Comparison of ENCODE assay signal across 9 cellular contexts in genomic region chr19:19388568-19389555, GRCh38. TPM values are rescaled to one million over a fixed set of nuclear protein-coding genes. Genes with fewer than 3 reads are reported as not detected.
DNase-seq lines count a peak whose midpoint lies in the region; ATAC-seq and TF ChIP-seq lines count a peak whose summit lies in the region.
"Had no signal": no experiment of that assay in that cellular context is flagged by ENCODE, and none has a peak within 500 bp of the region (broad histone marks: within the 10 kb centered on the region; RNA-seq: fewer than 3 reads in every experiment).

No MANE protein-coding gene starts in this region.

- DNase-seq in GM23248 (no peak), epithelial cell of proximal tubule (ENCODE audit: low read depth) (no peak), gastrocnemius medialis (no peak), AG08395 (ENCODE audit: low spot score) (no peak), Ammon's horn (ENCODE audit: low spot score) (no peak), GDM1 (lab: John Stamatoyannopoulos, UW) (no peak), NCI-H82 (lab: John Stamatoyannopoulos, UW) (no peak)
- DNase-seq: stimulated activated CD4-positive, alpha-beta T cell treated with anti-CD3 and anti-CD28 coated beads, Interleukin-4, amount 100 ng/mL, for 1 hour had no signal

- no peaks in the 10 kb centered on the region for H3K9me2 ChIP-seq in GM23248 (ENCODE audit: insufficient read depth)
- H3K9me2 ChIP-seq in SU-DHL-6 (replicated peaks; ENCODE audit: insufficient read depth, low read length) = no peaks in the 10 kb centered on the region

- H3K79me2 ChIP-seq in GM23248 (ENCODE audit: insufficient read depth) = peaks cover 88% of the 10 kb centered on the region
- peaks cover 79% of the 10 kb centered on the region for H3K79me2 ChIP-seq in SU-DHL-6 (ENCODE audit: insufficient read depth, low read length)

- peak in 1 of 2 donors; percentile 9 for ATAC-seq in gastrocnemius medialis

- H3K27me3 ChIP-seq in GM23248 (replicated peaks; ENCODE audit: insufficient read depth) (no peaks in the 10 kb centered on the region), SU-DHL-6 (ENCODE audit: low read length) (no peaks in the 10 kb centered on the region), gastrocnemius medialis (no peaks in the 10 kb centered on the region)

- H3K4me2 ChIP-seq in GM23248 (ENCODE audit: unreplicated experiment) (peak overlapping the region; percentile 12), SU-DHL-6 (ENCODE audit: low read depth, low read length, poor library complexity, severe bottlenecking) (peak overlapping the region; percentile 34)

- TF ChIP-seq POLR2A in gastrocnemius medialis (IDR thresholded peaks at IDR 0.05) = no peak

- H3K27ac ChIP-seq in GM23248 (peak overlapping the region; percentile 5; the same call in 1 of the 2 replicates), SU-DHL-6 (ENCODE audit: low read depth, low read length) (no peak overlapping the region), gastrocnemius medialis (peak overlapping the region; percentile 63 to 78 (median 72))

- H4K20me1 ChIP-seq in GM23248 (ENCODE audit: insufficient read depth) (no peaks in the 10 kb centered on the region), SU-DHL-6 (ENCODE audit: low read depth, low read length) (peaks cover 4% of the 10 kb centered on the region; the same call in 1 of the 2 replicates)

- 66 to 68% methylated on average over 13 of the region's 13 CpGs for WGBS in GM23248 (ENCODE audit: low coverage in 1 of 2, low lambda C conversion rate in 2 of 2, missing lambda C conversion rate in 2 of 2), 2 experiments

- in situ Hi-C loops in GM23248 (cut with MboI) = no loop called here
- in situ Hi-C loops in gastrocnemius medialis (cut with MboI; ENCODE audit: low sequenced_read_pairs in 4 of 4) = loop anchor here in 1 of 4 donors (25.0 kb wide), 1 partner anchor 273 kb away; the partner anchor contains the start of genes ATP13A1 and ZNF101

- H3K4me3 ChIP-seq in GM23248 (no peak overlapping the region), SU-DHL-6 (ENCODE audit: insufficient read depth, low read length, poor library complexity, severe bottlenecking) (no peak overlapping the region), epithelial cell of proximal tubule (ENCODE audit: low read depth, low read length) (peak overlapping the region; percentile 14), gastrocnemius medialis (no peak overlapping the region)

- H3K4me1 ChIP-seq in GM23248 (ENCODE audit: insufficient read depth) (peaks cover 25% of the 10 kb centered on the region), gastrocnemius medialis (peaks cover 51 to 55% of the 10 kb centered on the region in 2 donors)

- no peak for TF ChIP-seq CTCF in SU-DHL-6 (IDR thresholded peaks at IDR 0.05; ENCODE audit: insufficient read depth, low read length, poor library complexity, severe bottlenecking)
- no peak for TF ChIP-seq CTCF in epithelial cell of proximal tubule (conservative IDR thresholded peaks at IDR 0.05; ENCODE audit: low read depth, low read length)
- no peak for TF ChIP-seq CTCF in gastrocnemius medialis (IDR thresholded peaks at IDR 0.05 in 4 of 5, conservative IDR thresholded peaks at IDR 0.05 in 1 of 5)

- no peaks in the 10 kb centered on the region for H3F3A ChIP-seq in GM23248 (ENCODE audit: insufficient read depth)
- 0 out of 2 replicates have a peak, but pooled peaks cover 6% of the 10 kb centered on the region for H3F3A ChIP-seq in SU-DHL-6 (ENCODE audit: insufficient read depth)

- no peaks in the 10 kb centered on the region for H3K36me3 ChIP-seq in GM23248 (ENCODE audit: low read depth)
- H3K36me3 ChIP-seq in SU-DHL-6 (ENCODE audit: low read length) = no peaks in the 10 kb centered on the region
- no peaks in the 10 kb centered on the region for H3K36me3 ChIP-seq in gastrocnemius medialis

- H3K9me3 ChIP-seq in GM23248 (ENCODE audit: low read depth) (no peaks in the 10 kb centered on the region), SU-DHL-6 (ENCODE audit: insufficient read depth, low read length) (no peaks in the 10 kb centered on the region), gastrocnemius medialis (no peaks in the 10 kb centered on the region)

- peak overlapping the region; percentile 29; the same call in 1 of the 2 replicates for H2AFZ ChIP-seq in GM23248
- H2AFZ ChIP-seq in SU-DHL-6 (ENCODE audit: low read depth, low read length, severe bottlenecking) = no peak overlapping the region

- intact Hi-C loops in gastrocnemius medialis (cut with DNase I; ENCODE audit: low total_unique reads) = loop anchor here (5.0 kb wide), 1 partner anchor 103 kb away; no protein-coding TSS in a partner anchor

- H3K9ac ChIP-seq in GM23248 (peak overlapping the region; percentile 23; the same call in 1 of the 2 replicates), SU-DHL-6 (ENCODE audit: low read length) (no peak overlapping the region)

RNA-seq across cellular contexts. Expression of gene GATAD2A, which starts 16.6 kb away (rescaled TPM):
- 42.7 and 52.1 TPM in 2 replicates for total RNA-seq in GM23248 (2014; rRNA removed; shearing (Covaris generic))
- polyA plus RNA-seq in GM23248 (2016; fragmentation: Nextera tagmentation; extraction: Ambion mirVana) = 13.9 and 15.4 TPM in 2 replicates
- 86.2 and 118 TPM in 2 replicates for total RNA-seq in epithelial cell of proximal tubule
- 10 to 100 TPM; 17.7 to 51.4 (median 40.1) TPM for total RNA-seq in gastrocnemius medialis
